ENCODE assay signal across 8 cellular contexts in genomic region chr12:117151195-117152031, GRCh38. TPM values are rescaled to one million over a fixed set of nuclear protein-coding genes. Genes with fewer than 3 reads are reported as not detected.
A peak's percentile ranks its signal among the peaks of the same experiment; 100 is the strongest.
DNase-seq lines count a peak whose midpoint lies in the region; ATAC-seq and TF ChIP-seq lines count a peak whose summit lies in the region.

No MANE protein-coding gene starts in this region.

- no peak overlapping the region for H3K4me3 Mint-ChIP-seq in Caco-2 (ENCODE audit: unreplicated experiment)
- H3K4me3 Mint-ChIP-seq in activated naive CD8-positive, alpha-beta T cell = no peak overlapping the region

- no peaks in the 10 kb centered on the region for H3K4me1 Mint-ChIP-seq in Caco-2 (ENCODE audit: low read depth, unreplicated experiment)
- peaks cover 32% of the 10 kb centered on the region for H3K4me1 Mint-ChIP-seq in activated naive CD8-positive, alpha-beta T cell (ENCODE audit: low read depth)

- WGBS in heart right ventricle, 2 donors = 37 to 47% methylated on average over 13 of the region's 13 CpGs
- 75 to 83% methylated on average over 13 of the region's 13 CpGs for WGBS in sigmoid colon, 2 donors

- intact Hi-C loops in Caco-2 (cut with micrococcal nuclease; ENCODE audit: unreplicated experiment) (no loop called here), heart right ventricle (cut with DNase I) (loop anchor here in 8 of 10 donors (1.0 to 10.0 kb wide), 4 partner anchors 124 to 127 kb away; no protein-coding TSS in a partner anchor), sigmoid colon (cut with DNase I) (loop anchor here (2.0 kb wide), 1 partner anchor 127 kb away; no protein-coding TSS in a partner anchor)

- POLR2A ChIA-PET in Caco-2 (lab: Charles Lee) = no interaction called here

- H3K4me3 ChIP-seq in Caco-2 (ENCODE audit: low read depth, low read length) = no peak overlapping the region
- no peak overlapping the region for H3K4me3 ChIP-seq in HUES48 (ENCODE audit: low read depth, low read length)
- H3K4me3 ChIP-seq in heart right ventricle = no peak overlapping the region
- no peak overlapping the region for H3K4me3 ChIP-seq in sigmoid colon

- peaks cover 4% of the 10 kb centered on the region for H3K36me3 ChIP-seq in Caco-2 (ENCODE audit: control insufficient read depth, insufficient read depth, low read length)
- H3K36me3 ChIP-seq in HUES48 (ENCODE audit: control insufficient read depth, insufficient read depth, low read length) = peaks cover 70% of the 10 kb centered on the region
- peaks cover 0 to 84% (median 39%) of the 10 kb centered on the region in 9 donors for H3K36me3 ChIP-seq in heart right ventricle
- peaks cover 16 to 64% (median 24%) of the 10 kb centered on the region in 4 donors for H3K36me3 ChIP-seq in sigmoid colon

- H3K27me3 ChIP-seq in Caco-2 (replicated peaks; ENCODE audit: control insufficient read depth, insufficient read depth, low read length) (no peaks in the 10 kb centered on the region), HUES48 (ENCODE audit: control insufficient read depth, insufficient read depth, low read length) (no peaks in the 10 kb centered on the region), heart right ventricle (no peaks in the 10 kb centered on the region), sigmoid colon (no peaks in the 10 kb centered on the region)

- no peak for TF ChIP-seq EP300 in sigmoid colon (IDR thresholded peaks at IDR 0.05)

- DNase-seq in Caco-2 (peak; percentile 65 to 73), heart right ventricle (peak; percentile 73 to 88), sigmoid colon (peak; percentile 80), activated gamma-delta T cell (lab: John Stamatoyannopoulos, UW) (no peak), NCI-H226 (no peak), middle frontal gyrus (ENCODE audit: extremely low spot score, low spot score) (no peak)

- H3K27ac ChIP-seq in HUES48 (ENCODE audit: low read depth, low read length) (peak overlapping the region; percentile 3), heart right ventricle (peak overlapping the region in 2 of 10 donors; percentile 15 to 16), sigmoid colon (no peak overlapping the region)

- peaks cover 48% of the 10 kb centered on the region for H3K36me3 Mint-ChIP-seq in Caco-2 (ENCODE audit: insufficient read depth, unreplicated experiment)
- H3K36me3 Mint-ChIP-seq in activated naive CD8-positive, alpha-beta T cell = peaks cover 4% of the 10 kb centered on the region

- H3K27ac Mint-ChIP-seq in Caco-2 (ENCODE audit: unreplicated experiment) = no peak overlapping the region
- peak overlapping the region; percentile 41 for H3K27ac Mint-ChIP-seq in activated naive CD8-positive, alpha-beta T cell

- H3K9me3 Mint-ChIP-seq in Caco-2 (ENCODE audit: unreplicated experiment) = no peaks in the 10 kb centered on the region
- H3K9me3 Mint-ChIP-seq in activated naive CD8-positive, alpha-beta T cell (ENCODE audit: low read depth) = no peaks in the 10 kb centered on the region

- no peak for TF ChIP-seq POLR2A in sigmoid colon (IDR thresholded peaks at IDR 0.05)

- BruUV-seq in Caco-2 (replicated peaks; lab: Mats Ljungman, UMichigan) = no TSS peak

- H3K4me1 ChIP-seq in Caco-2 = no peaks in the 10 kb centered on the region
- peaks cover 11% of the 10 kb centered on the region for H3K4me1 ChIP-seq in HUES48 (ENCODE audit: control insufficient read depth, insufficient read depth, low read length)
- peaks cover 0 to 28% (median 0%) of the 10 kb centered on the region in 9 donors for H3K4me1 ChIP-seq in heart right ventricle
- H3K4me1 ChIP-seq in sigmoid colon = no peaks in the 10 kb centered on the region

- CTCF ChIA-PET in Caco-2 (lab: Charles Lee) = interaction anchor here (0.7 kb wide), 1 partner anchor 47 kb away, joined by 3 read pairs; no protein-coding TSS in a partner anchor

- H3K9ac ChIP-seq in HUES48 (ENCODE audit: low read depth, low read length) = no peak overlapping the region

- TF ChIP-seq CTCF in Caco-2 (IDR thresholded peaks at IDR 0.05; ENCODE audit: insufficient read depth in 1 of 2, low read depth in 1 of 2, low read length in 1 of 2, severe bottlenecking in 1 of 2, unreplicated experiment in 1 of 2) = peak; percentile 40 to 43
- TF ChIP-seq CTCF in heart right ventricle (IDR thresholded peaks at IDR 0.05) = peak; percentile 65 to 84 (median 76)
- peak; percentile 21 to 50 (median 28) for TF ChIP-seq CTCF in sigmoid colon (IDR thresholded peaks at IDR 0.05)

- no peaks in the 10 kb centered on the region for H3K9me3 ChIP-seq in Caco-2
- H3K9me3 ChIP-seq in HUES48 (ENCODE audit: control insufficient read depth, insufficient read depth, low read length) = no peaks in the 10 kb centered on the region
- H3K9me3 ChIP-seq in heart right ventricle = no peaks in the 10 kb centered on the region
- H3K9me3 ChIP-seq in sigmoid colon = no peaks in the 10 kb centered on the region

- peak; percentile 69 to 87 (median 78) for ATAC-seq in heart right ventricle

- no peaks in the 10 kb centered on the region for H3K27me3 Mint-ChIP-seq in Caco-2 (ENCODE audit: insufficient read depth, unreplicated experiment)
- H3K27me3 Mint-ChIP-seq in activated naive CD8-positive, alpha-beta T cell = no peaks in the 10 kb centered on the region

RNA-seq across cellular contexts. Expression of gene FBXO21, which starts 38.9 kb away (rescaled TPM):
- total RNA-seq in Caco-2 (2022) (37.3 and 44.5 TPM in 2 replicates), heart right ventricle (10 to 100 TPM; 28.0 to 75.1 (median 53.6) TPM), sigmoid colon (100 to 1,000 TPM in 2 of 4 donors, 10 to 100 TPM in 2; 40.7 to 134 (median 97.2) TPM)
- polyA plus RNA-seq in heart right ventricle (10 to 100 TPM; 10.2 to 12.4 TPM), sigmoid colon (10 to 100 TPM in 1 of 3 donors, 1 to 10 TPM in 2; 6.6 to 14.5 (median 7.9) TPM)

RNA-seq across cellular contexts. Expression of gene TESC, which starts 52.2 kb away (rescaled TPM):
- 4.8 and 6.8 TPM in 2 replicates for total RNA-seq in Caco-2 (2022)
- total RNA-seq in heart right ventricle = 100 to 1,000 TPM in 2 of 10 donors, 10 to 100 TPM in 8; 37.3 to 122 (median 62.8) TPM
- 10 to 100 TPM; 63.9 to 83.2 TPM for polyA plus RNA-seq in heart right ventricle
- 1 to 10 TPM in 3 of 4 donors, under 1 TPM in 1; 0.81 to 7.8 (median 3.5) TPM for total RNA-seq in sigmoid colon
- 1 to 10 TPM in 2 of 3 donors, under 1 TPM in 1; 0.92 to 6.7 (median 4.8) TPM for polyA plus RNA-seq in sigmoid colon

Comparison
In these comparisons a context has a peak if more than half of its experiments do, and no peak if none do; other contexts are left out.
1. DNase-seq: peak in Caco-2 (2 of 2), heart right ventricle (2 of 2) and sigmoid colon (single experiment); none in activated gamma-delta T cell (single experiment), NCI-H226 (single experiment) and middle frontal gyrus (single experiment).
2. Peak in every context shown above with its lines, with median percentiles within 50 percentile points of each other: CTCF ChIP-seq.